8 cellular contexts compared by ENCODE assay signal in the genomic region with DNA sequence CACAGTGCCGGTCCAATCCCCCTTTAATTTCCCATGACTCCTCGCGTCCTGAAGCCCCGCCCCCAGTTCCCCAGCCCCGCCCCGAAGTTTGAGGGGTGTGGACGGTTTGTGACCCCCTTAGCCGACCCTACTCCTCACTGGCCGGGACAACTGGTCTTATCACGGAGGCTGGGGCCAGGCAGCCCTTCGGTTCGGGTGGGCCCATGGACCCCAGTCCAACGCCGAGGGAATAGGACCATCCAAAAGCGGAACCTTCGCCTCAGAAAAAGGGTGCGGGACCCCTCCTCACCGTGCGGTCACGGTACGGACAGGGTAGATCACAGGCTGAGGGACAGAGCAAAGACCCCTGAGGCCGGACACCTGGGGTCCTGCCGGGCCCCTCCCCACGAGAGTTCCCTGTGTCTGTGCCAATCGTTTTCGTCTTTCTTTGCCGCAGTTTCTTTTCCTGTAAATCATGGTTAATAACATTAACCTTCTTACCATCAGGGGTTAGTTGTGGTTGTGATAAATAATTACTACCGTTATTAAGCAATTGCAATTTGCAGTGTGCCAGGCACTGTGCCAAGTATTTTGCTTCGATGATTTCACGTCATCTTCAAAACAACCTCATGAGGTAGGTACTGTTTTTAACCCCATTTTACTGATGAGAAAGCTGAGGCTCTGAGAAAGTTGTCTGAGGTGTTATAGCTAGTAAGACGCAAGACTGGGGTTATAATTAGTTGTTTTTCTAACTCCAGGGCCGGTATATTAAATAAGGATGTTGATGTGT. TPM values are rescaled to one million over a fixed set of nuclear protein-coding genes. Genes with fewer than 3 reads are reported as not detected.
DNase-seq lines count a peak whose midpoint lies in the region; ATAC-seq and TF ChIP-seq lines count a peak whose summit lies in the region.

No MANE protein-coding gene starts in this region.

- peaks cover 3% of the 10 kb centered on the region; the same call in 1 of the 2 replicates for H3K36me3 ChIP-seq in Caco-2 (ENCODE audit: control insufficient read depth, insufficient read depth, low read length)
- no peaks in the 10 kb centered on the region for H3K36me3 ChIP-seq in ovary

- no peaks in the 10 kb centered on the region for H3K27me3 Mint-ChIP-seq in Caco-2 (ENCODE audit: insufficient read depth, unreplicated experiment)

- ATAC-seq in GM19395 (IDR thresholded peaks at IDR 0.05; ENCODE audit: unreplicated experiment) (peak; percentile 51), HG03432 (IDR thresholded peaks at IDR 0.05; ENCODE audit: unreplicated experiment) (peak; percentile 46)

- DNase-seq in Caco-2 (no peak), fibroblast of peridontal ligament (ENCODE audit: extremely low read depth) (peak; percentile 63), ovary (peak in 1 of 5 donors; percentile 67), dedifferentiated amniotic fluid mesenchymal stem cell (ENCODE audit: extremely low spot score) (no peak), C1 segment of cervical spinal cord (lab: John Stamatoyannopoulos, UW) (no peak)

- H3K4me1 ChIP-seq in Caco-2 (peaks cover 15% of the 10 kb centered on the region), ovary (ENCODE audit: insufficient read depth) (peaks cover 1% of the 10 kb centered on the region)

- H3K4me3 ChIP-seq in Caco-2 (ENCODE audit: low read depth, low read length) = peak overlapping the region; percentile 86
- peak overlapping the region; percentile 100 for H3K4me3 ChIP-seq in WI38 (ENCODE audit: low read depth, low read length)
- peak overlapping the region; percentile 83 for H3K4me3 ChIP-seq in ovary

- BruUV-seq in Caco-2 (replicated peaks; lab: Mats Ljungman, UMichigan) = no TSS peak

- H3K36me3 Mint-ChIP-seq in Caco-2 (ENCODE audit: insufficient read depth, unreplicated experiment) = peaks cover 75% of the 10 kb centered on the region

- intact Hi-C loops in Caco-2 (cut with micrococcal nuclease; ENCODE audit: unreplicated experiment) (no loop called here), ovary (cut with DNase I) (no loop called here)

- H3K27me3 ChIP-seq in Caco-2 (replicated peaks; ENCODE audit: control insufficient read depth, insufficient read depth, low read length) (no peaks in the 10 kb centered on the region), ovary (no peaks in the 10 kb centered on the region)

- POLR2A ChIA-PET in Caco-2 (lab: Charles Lee) = interaction anchor here (0.6 to 1.4 kb wide), 8 partner anchors 12 to 173 kb away, joined by 3 to 11 read pairs (median 5); a partner anchor contains a TSS

- H3K4me3 Mint-ChIP-seq in Caco-2 (ENCODE audit: unreplicated experiment) = peak overlapping the region; percentile 90

- H3K4me1 Mint-ChIP-seq in Caco-2 (ENCODE audit: low read depth, unreplicated experiment) = peaks cover 12% of the 10 kb centered on the region

- no peaks in the 10 kb centered on the region for H3K9me3 Mint-ChIP-seq in Caco-2 (ENCODE audit: unreplicated experiment)

- peak overlapping the region; percentile 91 for H3K27ac Mint-ChIP-seq in Caco-2 (ENCODE audit: unreplicated experiment)

- H3K9me3 ChIP-seq in Caco-2 (no peaks in the 10 kb centered on the region), ovary (no peaks in the 10 kb centered on the region)

- H3K27ac ChIP-seq in ovary = peak overlapping the region; percentile 84 to 98

- peak; percentile 13 for TF ChIP-seq POLR2A in ovary (IDR thresholded peaks at IDR 0.05)

- TF ChIP-seq EP300 in ovary (IDR thresholded peaks at IDR 0.05) = no peak

- WGBS in ovary, 3 donors = 2% methylated on average over 32 of the region's 32 CpGs

- CTCF ChIA-PET in Caco-2 (lab: Charles Lee) = interaction anchor here (0.6 to 2.0 kb wide), 11 partner anchors 12 to 104 kb away, joined by 3 to 15 read pairs (median 5); a partner anchor contains a TSS

- TF ChIP-seq CTCF in Caco-2 (IDR thresholded peaks at IDR 0.05; ENCODE audit: insufficient read depth in 1 of 2, low read depth in 1 of 2, low read length in 1 of 2, severe bottlenecking in 1 of 2, unreplicated experiment in 1 of 2) (no peak), WI38 (IDR thresholded peaks at IDR 0.05; ENCODE audit: low read depth, low read length) (no peak), ovary (IDR thresholded peaks at IDR 0.05) (no peak)

RNA-seq across cellular contexts. Expression of a gene that starts 0.5 kb away (rescaled TPM):
- 28.4 and 30.3 TPM in 2 replicates for total RNA-seq in Caco-2 (2022)
- total RNA-seq in ovary = 10 to 100 TPM; 18.7 to 37.0 (median 28.6) TPM
- 10 to 100 TPM; 22.5 to 36.8 TPM for polyA plus RNA-seq in ovary

RNA-seq across cellular contexts. Expression of a gene that starts 12.4 kb away (rescaled TPM):
- total RNA-seq in Caco-2 (2022) = 91.2 and 92.0 TPM in 2 replicates
- total RNA-seq in ovary = 10 to 100 TPM; 25.3 to 97.4 (median 72.6) TPM
- 10 to 100 TPM; 33.6 to 45.1 TPM for polyA plus RNA-seq in ovary

RNA-seq across cellular contexts. Expression of a gene that starts 16.8 kb away (rescaled TPM):
- total RNA-seq in Caco-2 (2022) (0.26 TPM in 1 of 2 replicates, not detected in the other), ovary (1 to 10 TPM in 3 of 7 donors, under 1 TPM in 3, not detected in 1; 0.24 to 1.8 (median 0.98) TPM)
- polyA plus RNA-seq in ovary = 1 to 10 TPM in 1 of 2 donors, under 1 TPM in 1; 0.10 to 1.3 TPM

RNA-seq across cellular contexts. Expression of a gene that starts 32.2 kb away (rescaled TPM):
- total RNA-seq in Caco-2 (2022) (66.0 and 74.3 TPM in 2 replicates), ovary (100 to 1,000 TPM in 1 of 7 donors, 10 to 100 TPM in 6; 29.6 to 128 (median 81.5) TPM)
- 10 to 100 TPM; 44.1 to 85.1 TPM for polyA plus RNA-seq in ovary

RNA-seq across cellular contexts. Expression of a gene that starts 45.6 kb away (rescaled TPM):
- total RNA-seq in Caco-2 (2022) = 15.2 and 17.0 TPM in 2 replicates
- 1 to 10 TPM in 3 of 7 donors, under 1 TPM in 4; 0.86 to 6.3 (median 0.97) TPM for total RNA-seq in ovary
- polyA plus RNA-seq in ovary = 1 to 10 TPM; 1.0 TPM
